ENCODE assay signal across 9 cellular contexts in genomic region chr10:86100581-86101061, GRCh38.
DNase-seq lines count a peak whose midpoint lies in the region; ATAC-seq, FAIRE-seq and TF ChIP-seq lines count a peak whose summit lies in the region.
"Had no signal": no experiment of that assay in that cellular context is flagged by ENCODE, and none has a peak within 500 bp of the region (broad histone marks: within the 10 kb centered on the region; RNA-seq: fewer than 3 reads in every experiment).

No MANE protein-coding gene starts in this region.

- no peak overlapping the region for H3K4me3 Mint-ChIP-seq in CD4-positive, alpha-beta memory T cell

- H3K36me3 ChIP-seq in kidney (ENCODE audit: control insufficient read depth in 1 of 2, insufficient read depth in 2 of 2, low read length in 2 of 2) = no peaks in the 10 kb centered on the region
- H3K36me3 ChIP-seq in CD4-positive, alpha-beta memory T cell (ENCODE audit: insufficient read depth, low read length) = no peaks in the 10 kb centered on the region
- H3K36me3 ChIP-seq: BLaER1 had no signal

- no peak for FAIRE-seq in kidney (lab: Jason Lieb, UNC)

- POLR2A ChIA-PET in CD4-positive, alpha-beta memory T cell (lab: Charles Lee; ENCODE audit: partially characterized antibody) = no interaction called here

- H3K9ac ChIP-seq in kidney (ENCODE audit: low read length in 2 of 2) = no peak overlapping the region
- H3K9ac ChIP-seq: BLaER1 had no signal

- H3K27me3 ChIP-seq in CD4-positive, alpha-beta memory T cell (ENCODE audit: insufficient read depth, low read length) = no peaks in the 10 kb centered on the region
- H3K27me3 ChIP-seq: BLaER1 had no signal

- no peaks in the 10 kb centered on the region for H3K36me3 Mint-ChIP-seq in CD4-positive, alpha-beta memory T cell

- no peak overlapping the region for H3K4me3 ChIP-seq in kidney (ENCODE audit: low read length in 2 of 2)
- H3K4me3 ChIP-seq in CD4-positive, alpha-beta memory T cell (ENCODE audit: low read length in 2 of 2) = no peak overlapping the region
- H3K4me3 ChIP-seq: BLaER1 had no signal

- no peak overlapping the region for H3K27ac ChIP-seq in kidney (ENCODE audit: low read depth in 2 of 2, low read length in 2 of 2)
- H3K27ac ChIP-seq in CD4-positive, alpha-beta memory T cell (ENCODE audit: low read depth, low read length) = no peak overlapping the region
- H3K27ac ChIP-seq: BLaER1 had no signal

- H3K4me1 Mint-ChIP-seq in CD4-positive, alpha-beta memory T cell = no peaks in the 10 kb centered on the region

- peak; percentile 73 for ATAC-seq in GM19438 (IDR thresholded peaks at IDR 0.05; ENCODE audit: low read depth, unreplicated experiment)

- H3K27me3 Mint-ChIP-seq in CD4-positive, alpha-beta memory T cell = no peaks in the 10 kb centered on the region

- no peak overlapping the region for H3K27ac Mint-ChIP-seq in CD4-positive, alpha-beta memory T cell

- H3K9me3 Mint-ChIP-seq in CD4-positive, alpha-beta memory T cell = peaks cover 0 to 2% (median 0%) of the 10 kb centered on the region in 8 donors

- no peaks in the 10 kb centered on the region for H3K9me3 ChIP-seq in kidney (ENCODE audit: control insufficient read depth in 1 of 2, low read length in 2 of 2)
- no peaks in the 10 kb centered on the region for H3K9me3 ChIP-seq in CD4-positive, alpha-beta memory T cell (ENCODE audit: control insufficient read depth in 1 of 2, low read length in 2 of 2)
- H3K9me3 ChIP-seq: BLaER1 had no signal

- CTCF ChIA-PET in CD4-positive, alpha-beta memory T cell (lab: Charles Lee; ENCODE audit: partially characterized antibody) = no interaction called here

- intact Hi-C loops in kidney (cut with DNase I) = no loop called here
- intact Hi-C loops in CD4-positive, alpha-beta memory T cell (cut with micrococcal nuclease) = no loop called here

- peak; percentile 53 for TF ChIP-seq CTCF in kidney (IDR thresholded peaks at IDR 0.05; ENCODE audit: borderline replicate concordance, extremely low read depth, insufficient read depth)

- H3K4me1 ChIP-seq in kidney (ENCODE audit: control insufficient read depth in 1 of 2, insufficient read depth in 1 of 2, low read depth in 1 of 2, low read length in 2 of 2) = no peaks in the 10 kb centered on the region
- no peaks in the 10 kb centered on the region for H3K4me1 ChIP-seq in CD4-positive, alpha-beta memory T cell (ENCODE audit: insufficient read depth, low read length)
- H3K4me1 ChIP-seq: BLaER1 had no signal

- peak; percentile 17 for DNase-seq in NCI-H1105 treated with DMSO at 0.1 percent for 48 hours (lab: John Stamatoyannopoulos, UW)
- DNase-seq in NCI-H1105 (lab: John Stamatoyannopoulos, UW) = no peak
- peak; percentile 13 for DNase-seq in HK-2 (ENCODE audit: unreplicated experiment)
- DNase-seq in SKM-1 treated with dmso at 0.1 percent for 144 hours (lab: John Stamatoyannopoulos, UW; ENCODE audit: unreplicated experiment) = peak; percentile 52
- DNase-seq in kidney = no peak
- DNase-seq in CD4-positive, alpha-beta memory T cell = no peak
- no peak for DNase-seq in middle frontal gyrus (ENCODE audit: extremely low spot score, low spot score)

Comparison
In these comparisons a context has a peak if more than half of its experiments do, and no peak if none do; other contexts are left out.
1. DNase-seq: peak in NCI-H1105 treated with DMSO at 0.1 percent for 48 hours (single experiment), HK-2 (single experiment) and SKM-1 treated with dmso at 0.1 percent for 144 hours (single experiment); none in NCI-H1105 (single experiment), kidney (single experiment), CD4-positive, alpha-beta memory T cell (0 of 5) and middle frontal gyrus (single experiment).